In genomic region chr19:15112385-15112784, GRCh38 we compare ENCODE assay signal across 1 cellular context.
TF ChIP-seq lines count a peak whose summit lies in the region.

No MANE protein-coding gene starts in this region.

TF ChIP-seq in GM23338, 12 proteins besides CTCF, POLR2A, EP300 and RAD21:
- TF ChIP-seq NANOG (IDR thresholded peaks at IDR 0.05; ENCODE audit: borderline replicate concordance) (no peak), EZH2phosphoT487 (IDR thresholded peaks at IDR 0.05; ENCODE audit: unreplicated experiment) (no peak), ZNF462 (CRISPR knock-in tag; IDR thresholded peaks at IDR 0.05) (no peak), ETS1 (IDR thresholded peaks at IDR 0.05) (no peak), STAT1 (IDR thresholded peaks at IDR 0.05; ENCODE audit: unreplicated experiment) (no peak), ZNF331 (CRISPR knock-in tag; IDR thresholded peaks at IDR 0.05; ENCODE audit: low read depth) (no peak)
